Comparison of ENCODE assay signal across 10 cellular contexts in the genomic region with DNA sequence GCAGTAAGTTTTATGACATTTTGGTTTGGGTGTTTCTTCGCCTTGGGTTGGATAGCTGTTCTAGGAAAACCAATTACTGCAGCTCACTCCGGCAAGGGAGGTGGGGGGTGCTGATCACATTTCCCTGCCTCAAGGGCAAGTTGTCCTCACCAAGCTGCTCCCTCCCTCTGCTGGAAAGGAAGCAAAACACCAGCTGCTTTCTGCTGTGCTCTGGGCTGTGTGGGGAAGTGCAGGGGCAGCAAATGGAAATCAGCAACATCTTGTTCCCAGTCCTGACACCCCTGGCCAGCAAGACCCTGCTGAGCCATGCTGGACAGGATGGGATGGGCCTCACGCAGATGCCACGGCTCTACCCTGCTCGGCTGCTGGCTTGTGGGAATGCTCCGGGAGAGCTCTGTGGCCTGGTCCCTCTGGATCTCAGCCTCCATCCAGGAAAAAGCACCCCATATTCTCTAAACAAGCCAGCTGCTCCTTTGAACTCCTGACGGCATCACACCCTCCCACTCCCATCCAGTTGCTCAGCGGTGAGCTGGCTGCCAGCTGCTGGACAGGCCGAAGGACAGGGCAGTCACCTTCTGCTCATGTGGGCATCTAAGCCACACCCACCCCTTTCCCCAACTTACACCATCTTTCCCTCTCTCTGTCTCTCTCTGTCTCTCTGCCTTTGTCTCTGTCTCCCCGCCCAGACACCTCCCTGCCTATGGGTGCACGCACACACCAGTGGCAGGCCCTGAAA. TPM values are rescaled to one million over a fixed set of nuclear protein-coding genes. Genes with fewer than 3 reads are reported as not detected.
DNase-seq lines count a peak whose midpoint lies in the region; ATAC-seq, FAIRE-seq and TF ChIP-seq lines count a peak whose summit lies in the region.
"Had no signal": no experiment of that assay in that cellular context is flagged by ENCODE, and none has a peak within 500 bp of the region (broad histone marks: within the 10 kb centered on the region; RNA-seq: fewer than 3 reads in every experiment).

No MANE protein-coding gene starts in this region.

- ATAC-seq in lower lobe of right lung (peak; percentile 48 to 65), HG02852 (IDR thresholded peaks at IDR 0.05; ENCODE audit: unreplicated experiment) (no peak), HG03025 (IDR thresholded peaks at IDR 0.05; ENCODE audit: low FRiP score, unreplicated experiment) (no peak), HG03045 (IDR thresholded peaks at IDR 0.05; ENCODE audit: unreplicated experiment) (no peak)

- TF ChIP-seq CTCF in AG09309 (IDR thresholded peaks at IDR 0.05; ENCODE audit: control insufficient read depth, insufficient read depth, low read depth, low read length, missing control alignments) = peak; percentile 75
- peak; percentile 29 for TF ChIP-seq CTCF in bronchial epithelial cell (IDR thresholded peaks at IDR 0.05; ENCODE audit: insufficient read depth, low read length, severe bottlenecking)
- peak; percentile 24 for TF ChIP-seq CTCF in lower lobe of right lung (IDR thresholded peaks at IDR 0.05)
- TF ChIP-seq CTCF in tibial artery (IDR thresholded peaks at IDR 0.05) = no peak

- H3K4me3 ChIP-seq in AG09309 (ENCODE audit: control insufficient read depth, low read depth, low read length) (no peak overlapping the region), bronchial epithelial cell (ENCODE audit: low read depth, low read length) (no peak overlapping the region), lower lobe of right lung (no peak overlapping the region), tibial artery (no peak overlapping the region)

- no peaks in the 10 kb centered on the region for H3K36me3 ChIP-seq in bronchial epithelial cell (ENCODE audit: control insufficient read depth, insufficient read depth, low read length)
- no peaks in the 10 kb centered on the region for H3K36me3 ChIP-seq in lower lobe of right lung
- H3K36me3 ChIP-seq in tibial artery = no peaks in the 10 kb centered on the region
- H3K36me3 ChIP-seq: neutrophil had no signal

- H3K9me3 ChIP-seq in lower lobe of right lung (no peaks in the 10 kb centered on the region), tibial artery (no peaks in the 10 kb centered on the region)
- H3K9me3 ChIP-seq: neutrophil had no signal

- H3K27me3 ChIP-seq in bronchial epithelial cell (ENCODE audit: control insufficient read depth, insufficient read depth, low read length) = peaks cover 12% of the 10 kb centered on the region
- peaks cover 51% of the 10 kb centered on the region for H3K27me3 ChIP-seq in lower lobe of right lung (ENCODE audit: low read depth)
- H3K27me3 ChIP-seq in tibial artery = peaks cover 0 to 66% of the 10 kb centered on the region in 2 donors

- intact Hi-C loops in lower lobe of right lung (cut with DNase I) = no loop called here
- intact Hi-C loops in tibial artery (cut with DNase I; ENCODE audit: low total_unique reads) = no loop called here

- H3K4me1 ChIP-seq in lower lobe of right lung = peaks cover 19% of the 10 kb centered on the region
- H3K4me1 ChIP-seq in tibial artery = peaks cover 0 to 15% (median 12%) of the 10 kb centered on the region in 4 donors

- no peak for FAIRE-seq in bronchial epithelial cell (lab: Jason Lieb, UNC)

- DNase-seq in AG09309 (ENCODE audit: low read depth) (peak; percentile 50), LoVo (ENCODE audit: low spot score) (peak; percentile 21), bronchial epithelial cell (ENCODE audit: low read depth) (peak; percentile 20), lower lobe of right lung (no peak), tibial artery (no peak)
- DNase-seq: activated B cell treated with CpG ODN at 0.5 μM for 24 hours had no signal

- H3K27ac ChIP-seq in lower lobe of right lung (no peak overlapping the region), tibial artery (no peak overlapping the region)
- H3K27ac ChIP-seq: neutrophil had no signal

RNA-seq across cellular contexts. Expression of a gene that starts 52.4 kb away (rescaled TPM):
- total RNA-seq in bronchial epithelial cell = 133 and 180 TPM in 2 replicates
- total RNA-seq in lower lobe of right lung = 266 TPM

Comparison
In these comparisons a context has a peak if more than half of its experiments do, and no peak if none do; other contexts are left out.
1. DNase-seq: peak in AG09309 (single experiment), LoVo (single experiment) and bronchial epithelial cell (single experiment); none in lower lobe of right lung (single experiment) and tibial artery (0 of 2).
2. CTCF ChIP-seq: peak in AG09309 (single experiment), bronchial epithelial cell (single experiment) and lower lobe of right lung (single experiment); none in tibial artery (0 of 2).
3. ATAC-seq: peak in lower lobe of right lung (2 of 2); none in HG02852 (single experiment), HG03025 (single experiment) and HG03045 (single experiment).